ENCODE assay signal across 11 cellular contexts in the genomic region with DNA sequence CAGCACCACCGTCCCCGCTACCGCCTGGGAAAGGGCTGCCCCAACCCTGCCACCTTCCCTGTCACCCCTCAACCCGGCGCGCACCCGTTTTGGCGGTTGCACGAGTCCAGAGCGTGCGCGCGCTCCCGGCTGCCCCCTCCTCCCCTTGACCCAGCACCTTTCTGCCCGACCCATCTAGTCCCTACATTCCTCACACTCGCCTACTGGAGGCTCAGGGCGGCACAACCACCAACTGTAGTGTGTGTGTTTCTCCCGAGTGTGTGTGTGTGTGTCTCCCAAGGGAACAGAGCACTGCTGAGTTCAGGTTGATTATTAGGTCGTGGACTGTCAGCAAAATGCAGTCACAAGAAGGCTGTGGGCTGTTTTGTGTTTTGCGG. TPM values are rescaled to one million over a fixed set of nuclear protein-coding genes. Genes with fewer than 3 reads are reported as not detected.
DNase-seq lines count a peak whose midpoint lies in the region; ATAC-seq and TF ChIP-seq lines count a peak whose summit lies in the region.
"Not testable (repeated sequence)": the region's sequence is repeated elsewhere in the genome, so short reads cannot be mapped to it uniquely, and the experiment has no call there.
"Had no signal": no experiment of that assay in that cellular context is flagged by ENCODE, and none has a peak within 500 bp of the region (broad histone marks: within the 10 kb centered on the region; RNA-seq: fewer than 3 reads in every experiment).

No MANE protein-coding gene starts in this region.

- not testable (repeated sequence) for TF ChIP-seq CTCF in endodermal cell (conservative IDR thresholded peaks at IDR 0.05); stomach (IDR thresholded peaks at IDR 0.05)

- not testable (repeated sequence) for H3K4me3 ChIP-seq in endodermal cell (ENCODE audit: low read length)
- peak overlapping the region in 3 of 4 donors; percentile 33 to 48 (median 46) for H3K4me3 ChIP-seq in stomach

- H3K4me1 ChIP-seq in endodermal cell (ENCODE audit: control insufficient read depth, insufficient read depth, low read length); stomach: not testable (repeated sequence)

- H3K4me3 Mint-ChIP-seq in activated T-cell treated with anti-CD3 and anti-CD28 coated beads, Interleukin-2, amount 50 U/mL, for 24 hours: peak overlapping the region; percentile 79
- H3K4me3 Mint-ChIP-seq in endodermal cell (peak overlapping the region; percentile 63), memory B cell (peak overlapping the region; percentile 77)

- WGBS in endodermal cell (ENCODE audit: insufficient coverage in 1 of 2, insufficient read length in 1 of 2), 2 experiments: no CpG with 5 or more reads among the region's 20 CpGs
- no CpG with 5 or more reads among the region's 20 CpGs for WGBS in stomach, 5 donors

- not testable (repeated sequence) for H3K36me3 Mint-ChIP-seq in activated T-cell treated with anti-CD3 and anti-CD28 coated beads, Interleukin-2, amount 50 U/mL, for 24 hours (ENCODE audit: low read depth); endodermal cell (ENCODE audit: low read depth); memory B cell

- H3K27me3 ChIP-seq in endodermal cell (ENCODE audit: control insufficient read depth, insufficient read depth, low read length, poor library complexity, severe bottlenecking); stomach: not testable (repeated sequence)

- TF ChIP-seq POLR2A in stomach (IDR thresholded peaks at IDR 0.05): not testable (repeated sequence)

- ATAC-seq in GM18517 (IDR thresholded peaks at IDR 0.05; ENCODE audit: unreplicated experiment): peak; percentile 34
- peak; percentile 39 for ATAC-seq in GM21390 (IDR thresholded peaks at IDR 0.05; ENCODE audit: unreplicated experiment)
- peak; percentile 25 for ATAC-seq in HG02938 (IDR thresholded peaks at IDR 0.05; ENCODE audit: unreplicated experiment)
- ATAC-seq in HG03520 (IDR thresholded peaks at IDR 0.05; ENCODE audit: unreplicated experiment): peak; percentile 29
- peak; percentile 5 for ATAC-seq in memory B cell (ENCODE audit: low read depth)

- peak overlapping the region; percentile 87 for H3K27ac Mint-ChIP-seq in activated T-cell treated with anti-CD3 and anti-CD28 coated beads, Interleukin-2, amount 50 U/mL, for 24 hours
- not testable (repeated sequence) for H3K27ac Mint-ChIP-seq in endodermal cell, memory B cell

- intact Hi-C loops in stomach (cut with DNase I; ENCODE audit: low total_unique reads): not testable (repeated sequence)

- H3K9ac ChIP-seq in endodermal cell (ENCODE audit: extremely low read depth, low read length, poor library complexity, severe bottlenecking): not testable (repeated sequence)

- not testable (repeated sequence) for TF ChIP-seq EP300 in stomach (IDR thresholded peaks at IDR 0.05)

- H3K27me3 Mint-ChIP-seq in activated T-cell treated with anti-CD3 and anti-CD28 coated beads, Interleukin-2, amount 50 U/mL, for 24 hours; endodermal cell (ENCODE audit: insufficient read depth); memory B cell: not testable (repeated sequence)

- H3K36me3 ChIP-seq in endodermal cell (ENCODE audit: control insufficient read depth, insufficient read depth, low read length); stomach: not testable (repeated sequence)

- DNase-seq in activated T-cell treated with anti-CD3 and anti-CD28 coated beads, Interleukin-2, amount 50 U/mL, for 24 hours; endodermal cell; memory B cell (ENCODE audit: low spot score in 2 of 2); stomach: not testable (repeated sequence)

- peaks cover 14% of the 10 kb centered on the region for H3K4me1 Mint-ChIP-seq in activated T-cell treated with anti-CD3 and anti-CD28 coated beads, Interleukin-2, amount 50 U/mL, for 24 hours (ENCODE audit: low read depth)
- H3K4me1 Mint-ChIP-seq in endodermal cell, memory B cell: not testable (repeated sequence)

- not testable (repeated sequence) for H3K27ac ChIP-seq in endodermal cell (ENCODE audit: low read depth, low read length); stomach

- H3K9me3 ChIP-seq in endodermal cell (ENCODE audit: control insufficient read depth, low read length); stomach: not testable (repeated sequence)

- not testable (repeated sequence) for H3K9me3 Mint-ChIP-seq in activated T-cell treated with anti-CD3 and anti-CD28 coated beads, Interleukin-2, amount 50 U/mL, for 24 hours; endodermal cell; memory B cell

RNA-seq across cellular contexts. Expression of a gene that starts 22.4 kb away (rescaled TPM):
- 10 to 100 TPM; 11.7 to 13.6 TPM for total RNA-seq in endodermal cell
- 10.1 TPM for polyA plus RNA-seq in endodermal cell (2013, experiment 1 of 2)
- polyA plus RNA-seq in endodermal cell (2013, experiment 2 of 2): 9.3 TPM
- 10 to 100 TPM in 4 of 5 donors, 1 to 10 TPM in 1; 5.4 to 53.1 (median 26.5) TPM for total RNA-seq in stomach
- polyA plus RNA-seq in stomach: 1 to 10 TPM; 3.4 to 5.0 (median 4.7) TPM

RNA-seq across cellular contexts. Expression of a gene that starts 56.6 kb away (rescaled TPM):
- total RNA-seq in endodermal cell (not detected), stomach (not detected)
- polyA plus RNA-seq in endodermal cell (2013, experiment 1 of 2): not detected
- not detected for polyA plus RNA-seq in endodermal cell (2013, experiment 2 of 2)
- polyA plus RNA-seq in stomach: not detected
- total RNA-seq: cardiac muscle cell, kidney epithelial cell, right atrium auricular region had no signal
- polyA plus RNA-seq: cardiac muscle cell had no signal
